ENCODE assay signal across 26 cellular contexts in genomic region chr22:39488563-39489083, GRCh38. TPM values are rescaled to one million over a fixed set of nuclear protein-coding genes. Genes with fewer than 3 reads are reported as not detected.
"Had no signal": no experiment of that assay in that cellular context is flagged by ENCODE, and none has a peak within 500 bp of the region (broad histone marks: within the 10 kb centered on the region; RNA-seq: fewer than 3 reads in every experiment).

No MANE protein-coding gene starts in this region.

- H3K9me3 ChIP-seq: esophagus muscularis mucosa, heart left ventricle, left ventricle myocardium inferior, neutrophil, ovary, psoas muscle, stomach, thyroid gland, upper lobe of left lung had no signal

- H3K27me3 ChIP-seq: brain microvascular endothelial cell, foreskin keratinocyte, heart left ventricle, neutrophil, ovary, stomach, thyroid gland, upper lobe of left lung had no signal

- H3K27ac Mint-ChIP-seq: activated CD4-positive, alpha-beta T cell treated with anti-CD3 and anti-CD28 coated beads for 36 hours; activated naive CD4-positive, alpha-beta T cell treated with anti-CD3 and anti-CD28 coated beads, Interleukin-2, amount 50 U/mL, for 72 hours; activated T-cell treated with anti-CD3 and anti-CD28 coated beads, Interleukin-2, amount 50 U/mL, for 72 hours; nephron; stimulated activated naive B cell treated with anti-CD40 and anti-IgM and Interleukin-4, amounts not matched to agents 10 μg/mL and 1 μg/mL and 100 μg/mL, for 72 hours; T-helper 17 cell had no signal

- H3K9me3 Mint-ChIP-seq: activated naive CD4-positive, alpha-beta T cell treated with anti-CD3 and anti-CD28 coated beads, Interleukin-2, amount 50 U/mL, for 72 hours; activated T-cell treated with anti-CD3 and anti-CD28 coated beads, Interleukin-2, amount 50 U/mL, for 72 hours; nephron; stimulated activated naive B cell treated with anti-CD40 and anti-IgM and Interleukin-4, amounts not matched to agents 10 μg/mL and 1 μg/mL and 100 μg/mL, for 72 hours had no signal

- H3K27ac ChIP-seq: brain microvascular endothelial cell, coronary artery, esophagus muscularis mucosa, foreskin keratinocyte, left ventricle myocardium inferior, ovary, psoas muscle, stomach, thyroid gland, upper lobe of left lung had no signal

- DNase-seq: activated CD4-positive, alpha-beta T cell treated with anti-CD3 and anti-CD28 coated beads for 36 hours; activated CD4-positive, CD25-positive, alpha-beta regulatory T cell; activated naive CD4-positive, alpha-beta T cell; activated T-cell treated with anti-CD3 and anti-CD28 coated beads for 4 hours; activated T-cell treated with anti-CD3 and anti-CD28 coated beads, Interleukin-2, amount 50 U/mL, for 72 hours; brain microvascular endothelial cell; foreskin keratinocyte; heart left ventricle; hypothalamus; left ventricle myocardium inferior; ovary; stimulated activated CD4-positive, alpha-beta T cell treated with anti-CD3 and anti-CD28 coated beads, Interleukin-15, amount 100 ng/mL, for 24 hours; stimulated activated CD4-positive, alpha-beta T cell treated with anti-CD3 and anti-CD28 coated beads, Interleukin-2, amount 100 ng/mL, for 24 hours; stimulated activated naive B cell treated with anti-CD40 and anti-IgM and Interleukin-4, amounts not matched to agents 10 μg/mL and 1 μg/mL and 100 μg/mL, for 72 hours; stomach; T-helper 17 cell; T1000; thyroid gland had no signal

- H3K36me3 ChIP-seq: brain microvascular endothelial cell, neutrophil, ovary, thyroid gland had no signal

- H3K4me1 ChIP-seq: foreskin keratinocyte, psoas muscle, thyroid gland had no signal

- H3K4me3 Mint-ChIP-seq: activated CD4-positive, alpha-beta T cell treated with anti-CD3 and anti-CD28 coated beads for 36 hours; activated T-cell treated with anti-CD3 and anti-CD28 coated beads, Interleukin-2, amount 50 U/mL, for 72 hours; nephron; stimulated activated naive B cell treated with anti-CD40 and anti-IgM and Interleukin-4, amounts not matched to agents 10 μg/mL and 1 μg/mL and 100 μg/mL, for 72 hours; T-helper 17 cell had no signal

- H3K4me3 ChIP-seq: coronary artery, esophagus muscularis mucosa, heart left ventricle, left ventricle myocardium inferior, ovary, psoas muscle, stomach, thyroid gland, upper lobe of left lung had no signal

- ATAC-seq: activated CD4-positive, alpha-beta T cell treated with anti-CD3 and anti-CD28 coated beads for 36 hours; activated naive CD4-positive, alpha-beta T cell treated with anti-CD3 and anti-CD28 coated beads, Interleukin-2, amount 50 U/mL, for 72 hours; activated T-cell treated with anti-CD3 and anti-CD28 coated beads, Interleukin-2, amount 50 U/mL, for 72 hours; foreskin keratinocyte; heart left ventricle; stimulated activated naive B cell treated with anti-CD40 and anti-IgM and Interleukin-4, amounts not matched to agents 10 μg/mL and 1 μg/mL and 100 μg/mL, for 72 hours; T-helper 17 cell had no signal

- H3K27me3 Mint-ChIP-seq: activated CD4-positive, alpha-beta T cell treated with anti-CD3 and anti-CD28 coated beads for 36 hours; stimulated activated naive B cell treated with anti-CD40 and anti-IgM and Interleukin-4, amounts not matched to agents 10 μg/mL and 1 μg/mL and 100 μg/mL, for 72 hours had no signal

RNA-seq across cellular contexts. Expression of gene MGAT3, which starts 31.8 kb away (rescaled TPM):
- total RNA-seq: foreskin keratinocyte, lung microvascular endothelial cell had no signal
- polyA plus RNA-seq: foreskin keratinocyte had no signal
